ENCODE assay signal across 22 cellular contexts in the genomic region with DNA sequence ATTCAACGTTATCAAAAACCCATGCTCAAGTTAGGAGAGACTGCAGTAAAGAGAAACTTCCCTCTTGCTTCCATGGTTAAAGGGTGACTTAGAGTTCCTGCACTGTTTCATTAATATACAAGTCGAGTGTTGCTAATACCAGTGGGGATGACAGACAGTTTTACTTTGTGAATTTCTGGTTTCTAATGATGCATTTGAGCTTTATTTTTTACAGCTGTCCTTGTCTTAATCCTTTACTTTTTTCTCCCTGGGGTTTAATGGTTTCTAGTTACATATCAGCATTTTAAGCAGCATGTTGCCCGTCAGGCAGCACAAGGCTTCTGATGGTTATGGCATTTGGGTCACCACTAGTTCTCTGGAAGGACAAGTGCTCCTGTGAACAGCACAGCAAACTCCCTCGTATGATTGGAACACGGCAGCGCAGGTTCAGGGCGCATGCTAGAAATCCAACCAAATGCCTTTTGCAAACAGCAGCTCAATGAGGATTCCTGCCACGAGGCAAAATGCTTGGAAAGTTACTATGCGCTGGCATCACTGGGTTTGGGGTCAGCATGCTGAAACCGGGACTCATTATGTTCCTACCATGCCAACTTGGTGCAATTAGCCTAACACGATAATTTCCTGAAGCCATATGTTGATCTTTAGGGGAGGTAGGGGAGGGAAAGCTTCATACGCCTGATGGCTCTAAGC.
"Had no signal": no experiment of that assay in that cellular context is flagged by ENCODE, and none has a peak within 500 bp of the region (broad histone marks: within the 10 kb centered on the region; RNA-seq: fewer than 3 reads in every experiment).

No MANE protein-coding gene starts in this region.

- H3K4me1 ChIP-seq: breast epithelium, upper lobe of right lung had no signal

- H3K9me3 ChIP-seq: breast epithelium, esophagus squamous epithelium, mucosa of descending colon, ovary, upper lobe of right lung had no signal

- H3K4me3 ChIP-seq: breast epithelium, esophagus squamous epithelium, mucosa of descending colon, ovary, upper lobe of right lung had no signal

- DNase-seq: activated CD4-positive, alpha-beta memory T cell treated with anti-CD3 and anti-CD28 coated beads for 36 hours; activated CD4-positive, alpha-beta T cell treated with anti-CD3 and anti-CD28 coated beads, Interleukin-2, amount 10 ng/mL, durations not matched to agents 24 days and 14 days; activated CD4-positive, CD25-positive, alpha-beta regulatory T cell treated with anti-CD3 and anti-CD28 coated beads, Interleukin-2, amount 50 U/mL, for 72 hours; activated CD8-positive, alpha-beta memory T cell treated with anti-CD3 and anti-CD28 coated beads, Interleukin-2, amount 50 U/mL, for 48 hours; activated gamma-delta T cell treated with Interleukin-2 at 50 U/mL for 16 hours; activated naive CD4-positive, alpha-beta T cell treated with anti-CD3 and anti-CD28 coated beads, Interleukin-2, amount 50 U/mL, for 16 hours; activated T-cell treated with anti-CD3 and anti-CD28 coated beads, Interleukin-2, amount 50 U/mL, for 24 hours; amniotic stem cell; central memory CD4-positive, alpha-beta T cell; endodermal cell; esophagus squamous epithelium; left ventricle myocardium superior; mucosa of descending colon; naive B cell; ovary; small intestine; stimulated activated CD4-positive, alpha-beta T cell treated with anti-CD3 and anti-CD28 coated beads, Interleukin-4, amount 100 ng/mL, for 24 hours; T-helper 2 cell; upper lobe of right lung had no signal

- H3K36me3 ChIP-seq: breast epithelium, esophagus squamous epithelium, ovary, upper lobe of right lung had no signal

- H3K27ac ChIP-seq: breast epithelium, esophagus squamous epithelium, ovary, upper lobe of right lung had no signal

- ATAC-seq: left ventricle myocardium superior; mucosa of descending colon; sciatic nerve; stimulated activated effector memory CD8-positive, alpha-beta T cell treated with anti-CD3 and anti-CD28 coated beads, Interleukin-12 subunit alpha, Interleukin-12 subunit beta, amount 100 ng/mL, for 72 hours; upper lobe of right lung had no signal

- H3K27me3 ChIP-seq: breast epithelium, esophagus squamous epithelium, ovary, upper lobe of right lung had no signal
